In the genomic region with DNA sequence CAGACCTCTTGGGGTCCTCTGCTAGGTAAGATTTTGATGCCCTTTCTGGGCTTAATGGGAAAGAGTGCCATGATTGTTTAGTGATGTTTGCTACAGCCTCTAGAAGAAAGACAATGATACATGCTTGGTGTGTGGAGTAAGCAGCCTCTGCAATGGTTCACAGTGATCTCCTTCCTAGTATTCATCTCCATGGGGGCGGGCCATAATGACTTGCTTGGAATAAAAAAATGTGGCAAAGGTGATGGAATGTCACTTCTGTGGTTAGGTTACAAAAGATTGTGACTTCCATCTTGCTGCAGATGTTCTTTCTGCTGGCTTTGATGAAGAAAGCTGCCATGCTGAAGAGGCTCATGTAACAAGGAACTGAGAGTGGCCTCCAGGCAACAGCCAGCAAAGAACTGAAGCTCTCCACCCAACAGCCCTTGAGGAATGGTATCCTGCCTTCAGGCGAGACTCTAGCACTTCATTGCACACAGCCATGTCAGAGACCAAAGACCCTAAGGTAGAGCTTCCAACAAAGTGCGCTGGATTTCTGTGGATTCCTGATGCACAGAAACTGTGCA, we compare ENCODE assay signal across 21 cellular contexts.
DNase-seq lines count a peak whose midpoint lies in the region; ATAC-seq, FAIRE-seq and TF ChIP-seq lines count a peak whose summit lies in the region.
"Had no signal": no experiment of that assay in that cellular context is flagged by ENCODE, and none has a peak within 500 bp of the region (broad histone marks: within the 10 kb centered on the region; RNA-seq: fewer than 3 reads in every experiment).

No MANE protein-coding gene starts in this region.

- no peak for FAIRE-seq in GM12891 (lab: Jason Lieb, UNC)
- FAIRE-seq: GM12878, GM18507, H1, K562 had no signal

- peaks cover 7% of the 10 kb centered on the region for H3K4me1 Mint-ChIP-seq in activated naive CD8-positive, alpha-beta T cell treated with anti-CD3 and anti-CD28 coated beads, Interleukin-2, amount 50 U/mL, for 24 hours

- H3K27ac Mint-ChIP-seq in activated naive CD8-positive, alpha-beta T cell treated with anti-CD3 and anti-CD28 coated beads, Interleukin-2, amount 50 U/mL, for 24 hours, result no peak overlapping the region
- H3K27ac Mint-ChIP-seq: CD14-positive monocyte had no signal

- H3K27me3 Mint-ChIP-seq in activated naive CD8-positive, alpha-beta T cell treated with anti-CD3 and anti-CD28 coated beads, Interleukin-2, amount 50 U/mL, for 24 hours, result peaks cover under 1% of the 10 kb centered on the region

- no peak overlapping the region for H3K27ac ChIP-seq in WERI-Rb-1
- H3K27ac ChIP-seq: SJCRH30 had no signal

- no peaks in the 10 kb centered on the region for H3K9me3 ChIP-seq in WERI-Rb-1 (ENCODE audit: severe bottlenecking)
- H3K9me3 ChIP-seq: SJCRH30 had no signal

- no peak for DNase-seq in GM12891 (ENCODE audit: insufficient read length, low spot score)
- peak; percentile 96 for DNase-seq in MV-4-11 (lab: John Stamatoyannopoulos, UW)
- peak; percentile 27 for DNase-seq in fibroblast of gingiva (ENCODE audit: low read depth)
- DNase-seq in HK-2 (ENCODE audit: unreplicated experiment), result no peak
- no peak for DNase-seq in WERI-Rb-1
- DNase-seq in stimulated activated CD4-positive, alpha-beta T cell treated with anti-CD3 and anti-CD28 coated beads, Interleukin-2, amount 100 ng/mL, for 24 hours, result no peak
- DNase-seq in activated naive CD8-positive, alpha-beta T cell treated with anti-CD3 and anti-CD28 coated beads, Interleukin-2, amount 50 U/mL, for 24 hours, result no peak
- DNase-seq: AML-193; NCI-H1048; NCI-H1436; NCI-H1930; NCI-H446 treated with DMSO at 0.1 percent for 48 hours; NK-92 treated with Interleukin-12 subunit alpha and Interleukin-12 subunit beta, amount 100 ng/mL, for 24 hours; PC-3; RPMI8226; SJCRH30 had no signal

- no peak overlapping the region for H3K4me3 Mint-ChIP-seq in activated naive CD8-positive, alpha-beta T cell treated with anti-CD3 and anti-CD28 coated beads, Interleukin-2, amount 50 U/mL, for 24 hours
- H3K4me3 Mint-ChIP-seq: CD14-positive monocyte had no signal

- no peak for ATAC-seq in activated naive CD8-positive, alpha-beta T cell treated with anti-CD3 and anti-CD28 coated beads, Interleukin-2, amount 50 U/mL, for 24 hours
- ATAC-seq: GM12878, K562, PC-3 had no signal

- H3K9me3 Mint-ChIP-seq in activated naive CD8-positive, alpha-beta T cell treated with anti-CD3 and anti-CD28 coated beads, Interleukin-2, amount 50 U/mL, for 24 hours, result peaks cover 6% of the 10 kb centered on the region

- H3K36me3 ChIP-seq in WERI-Rb-1, result no peaks in the 10 kb centered on the region
- H3K36me3 ChIP-seq: SJCRH30 had no signal

- H3K36me3 Mint-ChIP-seq in activated naive CD8-positive, alpha-beta T cell treated with anti-CD3 and anti-CD28 coated beads, Interleukin-2, amount 50 U/mL, for 24 hours (ENCODE audit: low read depth), result no peaks in the 10 kb centered on the region
- H3K36me3 Mint-ChIP-seq: CD14-positive monocyte had no signal

- no peaks in the 10 kb centered on the region for H3K27me3 ChIP-seq in WERI-Rb-1 (ENCODE audit: insufficient read depth, low read depth, severe bottlenecking)
- H3K27me3 ChIP-seq: SJCRH30 had no signal

- TF ChIP-seq POLR2A in GM12891 (IDR thresholded peaks at IDR 0.05; ENCODE audit: low read depth, low read length), result no peak

- H3K4me3 ChIP-seq in WERI-Rb-1 (ENCODE audit: low read depth, low read length), result no peak overlapping the region
- H3K4me3 ChIP-seq: GM12878, K562, SJCRH30 had no signal

- TF ChIP-seq CTCF in WERI-Rb-1 (IDR thresholded peaks at IDR 0.05; ENCODE audit: low read depth, low read length), result no peak

TF ChIP-seq in GM12891, 5 proteins besides CTCF, POLR2A, EP300 and RAD21:
- TF ChIP-seq POU2F2 (IDR thresholded peaks at IDR 0.05; ENCODE audit: low read depth, low read length) (no peak), SPI1 (IDR thresholded peaks at IDR 0.05; ENCODE audit: low read depth, low read length) (peak; percentile 9; the same call in 1 of the 2 replicates)

Comparison
In these comparisons a context has a peak if more than half of its experiments do, and no peak if none do; other contexts are left out.
1. DNase-seq: peak in MV-4-11 (single experiment) and fibroblast of gingiva (single experiment); none in GM12891 (single experiment), HK-2 (single experiment), WERI-Rb-1 (single experiment), stimulated activated CD4-positive, alpha-beta T cell treated with anti-CD3 and anti-CD28 coated beads, Interleukin-2, amount 100 ng/mL, for 24 hours (0 of 2) and activated naive CD8-positive, alpha-beta T cell treated with anti-CD3 and anti-CD28 coated beads, Interleukin-2, amount 50 U/mL, for 24 hours (single experiment).